In genomic region chr4:171601091-171601490, GRCh38 we compare ENCODE assay signal across 24 cellular contexts.
"Had no signal": no experiment of that assay in that cellular context is flagged by ENCODE, and none has a peak within 500 bp of the region (broad histone marks: within the 10 kb centered on the region; RNA-seq: fewer than 3 reads in every experiment).

No MANE protein-coding gene starts in this region.

- FAIRE-seq: HepG2 had no signal

- H3K27me3 ChIP-seq: MG63 had no signal

- DNase-seq: IMR-90, Karpas-422, KG1, MG63, NCI-H1092, NCI-H1105 treated with DMSO at 0.1 percent for 48 hours, NCI-H1436, NCI-H187, NCI-H2029 treated with DMSO at 0.1 percent for 48 hours, NCI-H2171, NCI-H226, NCI-H446, NCI-H510A, NCI-H524 treated with DMSO at 0.1 percent for 48 hours, NCI-H69, NCI-H774, PC-3, SHP77, SK-N-SH, SW 1271, T-cell had no signal

- H3K36me3 ChIP-seq: MG63 had no signal

- H3K27ac ChIP-seq: RWPE1 had no signal

- ATAC-seq: HepG2, Panc1, PC-3, T-cell had no signal

- H3K4me3 ChIP-seq: MG63 had no signal

- H3K9me3 ChIP-seq: MG63, SK-N-SH had no signal
